ENCODE assay signal across 8 cellular contexts in genomic region chr4:24988776-24989175, GRCh38. TPM values are rescaled to one million over a fixed set of nuclear protein-coding genes. Genes with fewer than 3 reads are reported as not detected.
DNase-seq lines count a peak whose midpoint lies in the region; ATAC-seq, FAIRE-seq and TF ChIP-seq lines count a peak whose summit lies in the region.

No MANE protein-coding gene starts in this region.

- H2AFZ ChIP-seq in Karpas-422 (ENCODE audit: low read length) (no peak overlapping the region), GM12878 (ENCODE audit: control insufficient read depth, low read depth, low read length) (no peak overlapping the region)

- H3K27me3 ChIP-seq in Karpas-422 (ENCODE audit: low read length) (no peaks in the 10 kb centered on the region), GM12878 (replicated peaks in 1 of 2; ENCODE audit: control insufficient read depth in 2 of 2, insufficient read depth in 2 of 2, low read length in 1 of 2) (no peaks in the 10 kb centered on the region)

- no peak overlapping the region for H3K9ac ChIP-seq in Karpas-422 (ENCODE audit: low read length)
- no peak overlapping the region for H3K9ac ChIP-seq in GM12878 (ENCODE audit: control insufficient read depth, insufficient read depth, low read length)

- in situ Hi-C loops in GM12878 (cut with MboI), result no loop called here

- WGBS in GM12878 (ENCODE audit: insufficient coverage, insufficient replicate concordance, low lambda C conversion rate, missing lambda C conversion rate), result 0% methylated on average over 1 of the region's 1 CpG

- FAIRE-seq in GM12878 (lab: Jason Lieb, UNC), result no peak

- H3K4me1 Mint-ChIP-seq in T-helper 2 cell treated with Interferon-gamma antibody and Interleukin-4, amounts not matched to agents 5 μg/mL and 100 μg/mL, for 36 hours (ENCODE audit: low read depth), result no peaks in the 10 kb centered on the region

- no peaks in the 10 kb centered on the region; the same call in 1 of the 2 replicates for H3K4me1 ChIP-seq in Karpas-422 (ENCODE audit: low read length)
- no peaks in the 10 kb centered on the region for H3K4me1 ChIP-seq in GM12878 (ENCODE audit: control insufficient read depth, insufficient read depth, low read length)

- RAD21 ChIA-PET in GM12878 (lab: Charles Lee; ENCODE audit: unreplicated experiment), result interaction anchor here (0.6 kb wide), 1 partner anchor 9 kb away, joined by 3 read pairs; no protein-coding TSS in a partner anchor

- H3K36me3 ChIP-seq in Karpas-422 (ENCODE audit: insufficient read depth, low read length) (no peaks in the 10 kb centered on the region), GM12878 (ENCODE audit: control insufficient read depth in 2 of 2, insufficient read depth in 2 of 2, low read length in 1 of 2) (no peaks in the 10 kb centered on the region)

- H3K9me3 ChIP-seq in Karpas-422 (ENCODE audit: low read length) (no peaks in the 10 kb centered on the region), GM12878 (replicated peaks; ENCODE audit: control insufficient read depth, insufficient read depth, low read length) (no peaks in the 10 kb centered on the region; the same call in 2 of the 3 replicates)

- TF ChIP-seq RAD21 in GM12878 (IDR thresholded peaks at IDR 0.05; ENCODE audit: insufficient read depth, low read depth, low read length), result peak; percentile 26; the same call in 1 of the 2 replicates

- BruUV-seq in GM12878 (replicated peaks; lab: Mats Ljungman, UMichigan), result no TSS peak

- TF ChIP-seq CTCF in GM12878 (IDR thresholded peaks at IDR 0.05 in 2 of 3, conservative IDR thresholded peaks at IDR 0.05 in 1 of 3; ENCODE audit: control insufficient read depth in 2 of 3, extremely low read depth in 1 of 3, insufficient read depth in 1 of 3, low read depth in 3 of 3, low read length in 3 of 3), result peak; percentile 14 to 24 (median 24); a peak in 3 of 6 replicates

- H3K4me3 ChIP-seq in Karpas-422 (ENCODE audit: low read length), result no peak overlapping the region
- no peak overlapping the region for H3K4me3 ChIP-seq in GM12878

- no peak for TF ChIP-seq EP300 in GM12878 (IDR thresholded peaks at IDR 0.05; ENCODE audit: borderline replicate concordance in 1 of 2, control insufficient read depth in 1 of 2, low read depth in 2 of 2, low read length in 2 of 2)

- no peak overlapping the region for H3K27ac Mint-ChIP-seq in T-helper 2 cell treated with Interferon-gamma antibody and Interleukin-4, amounts not matched to agents 5 μg/mL and 100 μg/mL, for 36 hours

- no peak overlapping the region for H3K4me3 Mint-ChIP-seq in T-helper 2 cell treated with Interferon-gamma antibody and Interleukin-4, amounts not matched to agents 5 μg/mL and 100 μg/mL, for 36 hours

- H3K9me2 ChIP-seq in Karpas-422 (replicated peaks; ENCODE audit: insufficient read depth, low read length), result no peaks in the 10 kb centered on the region

- ATAC-seq in GM12878, result no peak

- POLR2A ChIA-PET in GM12878 (lab: Charles Lee), result no interaction called here

- CTCF ChIA-PET in GM12878 (lab: Yijun Ruan, JAX), result interaction anchor here (1.7 to 2.7 kb wide), 2 partner anchors 8 to 156 kb away, joined by 8 to 15 read pairs; no protein-coding TSS in a partner anchor

- H3K9me3 Mint-ChIP-seq in T-helper 2 cell treated with Interferon-gamma antibody and Interleukin-4, amounts not matched to agents 5 μg/mL and 100 μg/mL, for 36 hours, result no peaks in the 10 kb centered on the region

- no peak overlapping the region for H3K4me2 ChIP-seq in Karpas-422 (ENCODE audit: low read depth, low read length, poor library complexity, severe bottlenecking)
- no peak overlapping the region for H3K4me2 ChIP-seq in GM12878 (ENCODE audit: control insufficient read depth, insufficient read depth)

- DNase-seq in COR-L47 (lab: John Stamatoyannopoulos, UW), result peak; percentile 33
- DNase-seq in Karpas-422, result peak; percentile 61
- DNase-seq in GM12878 (ENCODE audit: low read depth, low spot score), result no peak
- DNase-seq in kidney tubule cell (ENCODE audit: low spot score), result peak; percentile 62
- no peak for DNase-seq in UCSD-AML1 (lab: John Stamatoyannopoulos, UW; ENCODE audit: unreplicated experiment)
- DNase-seq in T-helper 2 cell treated with Interferon-gamma antibody and Interleukin-4, amounts not matched to agents 5 μg/mL and 100 μg/mL, for 36 hours (ENCODE audit: low spot score), result no peak
- no peak for DNase-seq in GF-D8 (lab: John Stamatoyannopoulos, UW)
- no peak for DNase-seq in T-helper 1 cell

- no peaks in the 10 kb centered on the region for H3K36me3 Mint-ChIP-seq in T-helper 2 cell treated with Interferon-gamma antibody and Interleukin-4, amounts not matched to agents 5 μg/mL and 100 μg/mL, for 36 hours (ENCODE audit: low read depth)

- H3K79me2 ChIP-seq in Karpas-422 (ENCODE audit: low read length) (no peaks in the 10 kb centered on the region), GM12878 (ENCODE audit: control insufficient read depth, insufficient read depth, low read length) (no peaks in the 10 kb centered on the region)

- intact Hi-C loops in GM12878 (cut with micrococcal nuclease; ENCODE audit: unreplicated experiment), result no loop called here

- SMC1A ChIA-PET in GM12878 (lab: Charles Lee; ENCODE audit: uncharacterized antibody, unreplicated experiment), result no interaction called here

- no peak overlapping the region for H3K27ac ChIP-seq in Karpas-422 (ENCODE audit: low read length)
- H3K27ac ChIP-seq in GM12878 (ENCODE audit: control insufficient read depth, insufficient read depth), result no peak overlapping the region

- no peaks in the 10 kb centered on the region for H3K27me3 Mint-ChIP-seq in T-helper 2 cell treated with Interferon-gamma antibody and Interleukin-4, amounts not matched to agents 5 μg/mL and 100 μg/mL, for 36 hours (ENCODE audit: low read depth)

- H4K20me1 ChIP-seq in Karpas-422 (ENCODE audit: insufficient read depth, low read depth, low read length) (no peaks in the 10 kb centered on the region), GM12878 (ENCODE audit: control insufficient read depth, insufficient read depth) (no peaks in the 10 kb centered on the region)

- no peak for TF ChIP-seq POLR2A in GM12878 (IDR thresholded peaks at IDR 0.05; ENCODE audit: low read depth, low read length)

TF ChIP-seq in GM12878, 131 proteins besides CTCF, POLR2A, EP300 and RAD21 (continues in another document):
- TF ChIP-seq ZNF217 (IDR thresholded peaks at IDR 0.05) (no peak), YY1 (IDR thresholded peaks at IDR 0.05; ENCODE audit: low read depth, low read length) (no peak), ZSCAN29 (IDR thresholded peaks at IDR 0.05) (no peak), NR2F1 (conservative IDR thresholded peaks at IDR 0.05) (no peak), SIN3A (IDR thresholded peaks at IDR 0.05; ENCODE audit: low read depth, low read length) (no peak), PBX3 (IDR thresholded peaks at IDR 0.05; ENCODE audit: insufficient replicate concordance, low read depth, low read length) (no peak), ZBED1 (IDR thresholded peaks at IDR 0.05; ENCODE audit: borderline replicate concordance) (no peak), PAX5 (IDR thresholded peaks at IDR 0.05; ENCODE audit: borderline replicate concordance, low read depth, low read length) (no peak), ZNF24 (IDR thresholded peaks at IDR 0.05) (no peak), EZH2 (IDR thresholded peaks at IDR 0.05; ENCODE audit: borderline replicate concordance, control insufficient read depth, low read depth, low read length) (no peak), CEBPB (IDR thresholded peaks at IDR 0.05; ENCODE audit: borderline replicate concordance in 1 of 2, low read depth in 2 of 2, low read length in 2 of 2) (no peak), ZNF622 (IDR thresholded peaks at IDR 0.05) (no peak), CBX5 (IDR thresholded peaks at IDR 0.05; ENCODE audit: low read depth) (no peak), RFX5 (IDR thresholded peaks at IDR 0.05; ENCODE audit: low read depth, low read length) (no peak)

RNA-seq across cellular contexts. Expression of gene LGI2, which starts 42.0 kb away (rescaled TPM):
- not detected in 2 replicates for total RNA-seq in Karpas-422 (2014; rRNA removed; shearing (Covaris generic); ENCODE audit: low replicate concordance)
- total RNA-seq in GM12878 (2013; cell fraction: nucleolus; rRNA removed), result not detected in 2 replicates
- total RNA-seq in GM12878 (2014; rRNA removed), result not detected in 2 replicates
- total RNA-seq in GM12878 (2014; rRNA removed; fragmentation: Illumina TruSeq; extraction: Trizol), result not detected in 2 replicates
- not detected in 2 replicates for total RNA-seq in GM12878 (2021)
- not detected for polyA plus RNA-seq in GM12878 (2011; ENCODE audit: low read depth)
- polyA plus RNA-seq in GM12878 (2011; rRNA removed), result not detected in 2 replicates
- polyA plus RNA-seq in GM12878 (2011; cell fraction: cytosol; rRNA removed), result not detected in 2 replicates
- polyA plus RNA-seq in GM12878 (2011; cell fraction: nucleus; rRNA removed), result not detected in 2 replicates
- not detected in 2 replicates for polyA plus RNA-seq in GM12878 (2012)
- not detected in 2 replicates for polyA plus RNA-seq in GM12878 (2014; fragmentation: Illumina TruSeq; extraction: Trizol)
- polyA plus RNA-seq in GM12878 (2014; fragmentation: Nextera tagmentation; extraction: Ambion mirVana), result not detected
- polyA plus RNA-seq in GM12878 (2014; rRNA removed), result not detected in 2 replicates
- not detected for polyA plus RNA-seq in GM12878 (2016; fragmentation: Nextera tagmentation; extraction: Ambion mirVana)
- polyA minus RNA-seq in GM12878 (2011; rRNA and poly(A)+ RNA removed), result not detected in 2 replicates
- not detected in 2 replicates for polyA minus RNA-seq in GM12878 (2011; cell fraction: cytosol; rRNA and poly(A)+ RNA removed)
- polyA minus RNA-seq in GM12878 (2011; cell fraction: nucleus; rRNA and poly(A)+ RNA removed), result not detected in 2 replicates

Comparison
In these comparisons a context has a peak if more than half of its experiments do, and no peak if none do; other contexts are left out.
1. DNase-seq: peak in COR-L47 (single experiment), Karpas-422 (single experiment) and kidney tubule cell (single experiment); none in GM12878 (single experiment), UCSD-AML1 (single experiment), T-helper 2 cell treated with Interferon-gamma antibody and Interleukin-4, amounts not matched to agents 5 μg/mL and 100 μg/mL, for 36 hours (single experiment), GF-D8 (single experiment) and T-helper 1 cell (0 of 5).